ENCODE assay signal across 18 cellular contexts in the genomic region with DNA sequence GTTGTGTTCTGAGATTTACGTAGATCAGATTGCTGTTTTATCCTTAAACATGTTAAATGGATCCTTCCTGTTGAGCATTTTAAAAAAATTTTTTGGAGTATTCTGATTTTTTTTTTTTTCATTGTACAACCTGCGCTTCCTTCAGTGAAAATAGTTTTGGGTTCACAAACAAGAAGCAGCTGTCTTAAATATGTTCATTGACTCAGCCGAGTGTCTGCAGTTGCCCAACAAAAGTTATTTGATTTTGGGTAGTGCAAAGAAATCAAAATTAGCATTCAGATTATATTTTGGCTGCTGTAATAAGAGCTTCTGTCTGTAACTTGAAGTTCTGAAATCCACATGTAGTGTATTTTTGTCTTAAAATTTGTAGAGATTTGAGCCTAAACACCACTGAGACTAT.
"Had no signal": no experiment of that assay in that cellular context is flagged by ENCODE, and none has a peak within 500 bp of the region (broad histone marks: within the 10 kb centered on the region; RNA-seq: fewer than 3 reads in every experiment).

No MANE protein-coding gene starts in this region.

- H3K4me3 ChIP-seq: colonic mucosa, esophagus squamous epithelium, gastroesophageal sphincter, lung, neural progenitor cell, ovary, right atrium auricular region, sigmoid colon had no signal

- H3K9me3 Mint-ChIP-seq: natural killer cell treated with Interleukin-12 subunit alpha and Interleukin-12 subunit beta and Interleukin-15 and Interleukin-18, amount 100 ng/mL, for 72 hours; neural progenitor cell had no signal

- H3K36me3 Mint-ChIP-seq: natural killer cell treated with Interleukin-12 subunit alpha and Interleukin-12 subunit beta and Interleukin-15 and Interleukin-18, amount 100 ng/mL, for 72 hours had no signal

- H3K36me3 ChIP-seq: colonic mucosa, esophagus squamous epithelium, gastroesophageal sphincter, neural progenitor cell, ovary, right atrium auricular region, sigmoid colon had no signal

- H3K27me3 ChIP-seq: colonic mucosa, esophagus squamous epithelium, gastroesophageal sphincter, neural progenitor cell, ovary, right atrium auricular region, sigmoid colon had no signal

- H3K4me1 ChIP-seq: colonic mucosa had no signal

- H2AFZ ChIP-seq: neural progenitor cell had no signal

- H3K27ac ChIP-seq: colonic mucosa, esophagus squamous epithelium, gastroesophageal sphincter, neural progenitor cell, ovary, right atrium auricular region, sigmoid colon had no signal

- DNase-seq: colonic mucosa; dermis blood vessel endothelial cell; esophagus squamous epithelium; glutamatergic neuron; islet precursor cell; nucleus accumbens; ovary; sigmoid colon; small intestine; stimulated activated CD4-positive, alpha-beta T cell treated with anti-CD3 and anti-CD28 coated beads, Interleukin-12 subunit alpha, Interleukin-12 subunit beta, amount 100 ng/mL, for 4 hours; stimulated activated naive CD4-positive, alpha-beta T cell treated with Interleukin-2 at 50 U/mL for 16 hours; trophoblast cell had no signal

- H3K4me3 Mint-ChIP-seq: natural killer cell treated with Interleukin-12 subunit alpha and Interleukin-12 subunit beta and Interleukin-15 and Interleukin-18, amount 100 ng/mL, for 72 hours; neural progenitor cell had no signal

- H3K27me3 Mint-ChIP-seq: natural killer cell treated with Interleukin-12 subunit alpha and Interleukin-12 subunit beta and Interleukin-15 and Interleukin-18, amount 100 ng/mL, for 72 hours had no signal

- H3K9me3 ChIP-seq: colonic mucosa, esophagus squamous epithelium, gastroesophageal sphincter, ovary, right atrium auricular region, sigmoid colon had no signal

- ATAC-seq: gastroesophageal sphincter; left lobe of liver; natural killer cell treated with Interleukin-12 subunit alpha and Interleukin-12 subunit beta and Interleukin-15 and Interleukin-18, amount 100 ng/mL, for 72 hours had no signal

- H3K9ac ChIP-seq: neural progenitor cell had no signal

- H3K27ac Mint-ChIP-seq: natural killer cell treated with Interleukin-12 subunit alpha and Interleukin-12 subunit beta and Interleukin-15 and Interleukin-18, amount 100 ng/mL, for 72 hours; neural progenitor cell had no signal

- H3K4me2 ChIP-seq: neural progenitor cell had no signal
